Comparison of ENCODE assay signal across 8 cellular contexts in the genomic region with DNA sequence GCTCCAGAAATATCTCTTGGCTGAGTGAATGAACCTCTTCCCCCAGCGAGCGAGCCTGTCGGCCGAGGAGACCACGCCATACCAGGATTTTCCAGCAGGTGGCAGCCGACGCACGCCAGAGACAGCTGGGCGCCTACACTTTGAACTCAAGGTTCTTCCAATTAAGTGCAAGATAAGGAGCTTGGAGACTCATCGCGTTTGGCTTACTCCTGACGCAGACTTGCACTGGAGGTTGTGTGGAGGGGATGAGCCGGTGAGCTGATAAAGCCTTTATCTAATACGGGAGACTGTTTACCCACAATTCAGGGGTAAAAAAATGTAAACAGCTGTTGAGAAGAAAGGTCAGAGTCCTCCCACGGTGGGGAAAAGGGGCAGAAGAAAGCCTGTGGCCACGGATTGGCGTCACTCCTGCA. TPM values are rescaled to one million over a fixed set of nuclear protein-coding genes. Genes with fewer than 3 reads are reported as not detected.
DNase-seq lines count a peak whose midpoint lies in the region; ATAC-seq and TF ChIP-seq lines count a peak whose summit lies in the region.

No MANE protein-coding gene starts in this region.

- H3K4me3 ChIP-seq in DOHH2 (ENCODE audit: low read length) (no peak overlapping the region), suprapubic skin (no peak overlapping the region)

- H3K27me3 ChIP-seq in DOHH2 (ENCODE audit: control insufficient read depth, low read length) (peaks cover 4% of the 10 kb centered on the region; the same call in 1 of the 2 replicates), foreskin keratinocyte (peaks cover 31% of the 10 kb centered on the region), suprapubic skin (peaks cover 8% of the 10 kb centered on the region)

- H3K36me3 ChIP-seq in DOHH2 (ENCODE audit: control insufficient read depth, low read length) (no peaks in the 10 kb centered on the region), suprapubic skin (no peaks in the 10 kb centered on the region)

- H3K4me1 ChIP-seq in DOHH2 (ENCODE audit: control insufficient read depth, low read length), result peaks cover 7% of the 10 kb centered on the region; the same call in 1 of the 2 replicates
- no peaks in the 10 kb centered on the region for H3K4me1 ChIP-seq in foreskin keratinocyte
- H3K4me1 ChIP-seq in suprapubic skin, result no peaks in the 10 kb centered on the region

- H3F3A ChIP-seq in DOHH2 (ENCODE audit: control insufficient read depth, insufficient read depth), result no peaks in the 10 kb centered on the region

- WGBS in suprapubic skin, result 13% methylated on average over 17 of the region's 17 CpGs

- no peaks in the 10 kb centered on the region for H3K9me3 ChIP-seq in DOHH2 (ENCODE audit: control insufficient read depth, insufficient read depth, low read length)
- H3K9me3 ChIP-seq in suprapubic skin, result no peaks in the 10 kb centered on the region

- H3K9me2 ChIP-seq in DOHH2 (replicated peaks; ENCODE audit: control insufficient read depth, low read length), result no peaks in the 10 kb centered on the region

- no peak for TF ChIP-seq EP300 in suprapubic skin (IDR thresholded peaks at IDR 0.05)

- no peak overlapping the region for H3K27ac ChIP-seq in DOHH2 (ENCODE audit: low read depth, low read length)
- no peak overlapping the region for H3K27ac ChIP-seq in foreskin keratinocyte
- H3K27ac ChIP-seq in suprapubic skin, result no peak overlapping the region

- H4K20me1 ChIP-seq in DOHH2 (ENCODE audit: control insufficient read depth, insufficient read depth, low read depth, low read length), result no peaks in the 10 kb centered on the region

- H3K79me2 ChIP-seq in DOHH2 (ENCODE audit: control insufficient read depth, low read length), result no peaks in the 10 kb centered on the region

- ATAC-seq in GM21786 (IDR thresholded peaks at IDR 0.05; ENCODE audit: unreplicated experiment) (peak; percentile 78), foreskin keratinocyte (peak; percentile 91)

- TF ChIP-seq CTCF in DOHH2 (IDR thresholded peaks at IDR 0.05; ENCODE audit: low read depth, low read length, poor library complexity, severe bottlenecking) (peak; percentile 88), foreskin keratinocyte (conservative IDR thresholded peaks at IDR 0.05) (peak; percentile 97), suprapubic skin (IDR thresholded peaks at IDR 0.05) (peak; percentile 95)

- peak; percentile 67 for DNase-seq in LHCN-M2 (ENCODE audit: low read depth)
- DNase-seq in SHP77 treated with DMSO at 0.1 percent for 48 hours (lab: John Stamatoyannopoulos, UW), result peak; percentile 2
- peak; percentile 44 for DNase-seq in activated effector memory CD4-positive, alpha-beta T cell treated with Interleukin-2 at 50 U/mL for 16 hours
- peak; percentile 46 to 73 for DNase-seq in foreskin keratinocyte
- peak; percentile 60 for DNase-seq in occipital lobe (lab: John Stamatoyannopoulos, UW)
- DNase-seq in suprapubic skin (ENCODE audit: low spot score in 2 of 2), result peak; percentile 86 to 89

- no peak for TF ChIP-seq POLR2A in suprapubic skin (IDR thresholded peaks at IDR 0.05)

- no peak overlapping the region for H3K4me2 ChIP-seq in DOHH2 (ENCODE audit: low read length)

RNA-seq across cellular contexts. Expression of gene EMX2, which starts 45.9 kb away (rescaled TPM):
- total RNA-seq in LHCN-M2 (2014; rRNA removed) (not detected in 2 replicates), foreskin keratinocyte (1.3 and 1.5 TPM in 2 replicates), occipital lobe (2.0 TPM), suprapubic skin (1 to 10 TPM; 2.0 to 9.7 (median 2.5) TPM)
- polyA plus RNA-seq in LHCN-M2 (2012), result not detected
- 1.4 and 2.3 TPM in 2 replicates for polyA plus RNA-seq in foreskin keratinocyte

Comparison
In these comparisons a context has a peak if more than half of its experiments do, and no peak if none do; other contexts are left out.
1. DNase-seq: peak in every context shown above with its lines; median percentile 88 in suprapubic skin; 67 in LHCN-M2; 60 in occipital lobe; 60 in foreskin keratinocyte; 44 in activated effector memory CD4-positive, alpha-beta T cell treated with Interleukin-2 at 50 U/mL for 16 hours; 2 in SHP77 treated with DMSO at 0.1 percent for 48 hours.